In the genomic region with DNA sequence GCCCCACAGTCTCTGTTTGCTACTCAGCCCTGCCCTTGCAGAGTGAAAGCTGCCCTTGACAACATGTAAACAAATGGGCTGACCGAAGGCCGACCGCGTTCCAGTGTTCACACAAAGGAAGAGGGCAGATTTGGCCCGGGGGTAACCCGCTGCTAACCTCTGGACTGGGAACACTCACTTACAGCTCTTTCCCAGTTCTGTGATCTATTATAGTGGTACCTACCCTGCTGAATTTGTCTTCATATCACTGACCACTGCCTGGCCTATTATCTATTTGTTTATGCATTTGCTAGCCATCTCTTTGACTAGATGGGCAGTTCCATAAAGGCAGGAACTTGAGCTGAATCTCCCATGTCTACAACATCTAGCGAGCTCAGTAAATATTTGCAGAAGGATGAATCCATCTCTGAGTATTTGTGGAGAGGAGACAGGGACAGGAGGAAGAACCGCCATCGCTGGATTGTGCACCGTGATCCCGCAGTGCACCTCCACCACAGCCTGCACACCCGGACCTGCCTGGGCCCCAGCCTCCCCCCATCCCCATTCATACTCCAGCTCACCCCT, we compare ENCODE assay signal across 1 cellular context.
TF ChIP-seq lines count a peak whose summit lies in the region.

No MANE protein-coding gene starts in this region.

TF ChIP-seq in A549, 52 proteins besides CTCF, POLR2A, EP300 and RAD21 (continued from another document):
- TF ChIP-seq, protein P1, sequence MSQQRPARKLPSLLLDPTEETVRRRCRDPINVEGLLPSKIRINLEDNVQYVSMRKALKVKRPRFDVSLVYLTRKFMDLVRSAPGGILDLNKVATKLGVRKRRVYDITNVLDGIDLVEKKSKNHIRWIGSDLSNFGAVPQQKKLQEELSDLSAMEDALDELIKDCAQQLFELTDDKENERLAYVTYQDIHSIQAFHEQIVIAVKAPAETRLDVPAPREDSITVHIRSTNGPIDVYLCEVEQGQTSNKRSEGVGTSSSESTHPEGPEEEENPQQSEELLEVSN (IDR thresholded peaks at IDR 0.05; ENCODE audit: borderline replicate concordance, low read depth), result no peak
- no peak for TF ChIP-seq HOXA7 (CRISPR knock-in tag; IDR thresholded peaks at IDR 0.05)
